In genomic region chr10:130218936-130219335, GRCh38 we compare ENCODE assay signal across 17 cellular contexts.
DNase-seq lines count a peak whose midpoint lies in the region; ATAC-seq and TF ChIP-seq lines count a peak whose summit lies in the region.
"Had no signal": no experiment of that assay in that cellular context is flagged by ENCODE, and none has a peak within 500 bp of the region (broad histone marks: within the 10 kb centered on the region; RNA-seq: fewer than 3 reads in every experiment).

No MANE protein-coding gene starts in this region.

- no peak overlapping the region for H4K8ac ChIP-seq in H9 (replicated peaks; ENCODE audit: insufficient read length, low read depth, low read length)

- no peak overlapping the region for H3K4ac ChIP-seq in H9 (ENCODE audit: low read depth, low read length)

- no peak overlapping the region for H2BK20ac ChIP-seq in H9 (ENCODE audit: low read depth, low read length, poor library complexity, severe bottlenecking)

- DNase-seq in H9 (peak; percentile 20), WERI-Rb-1 (peak; percentile 4), mesenteric fat pad (ENCODE audit: low spot score) (peak; percentile 80), suprapubic skin (ENCODE audit: low spot score in 2 of 2) (peak; percentile 31 to 74)
- DNase-seq in activated CD4-positive, CD25-positive, alpha-beta regulatory T cell treated with anti-CD3 and anti-CD28 coated beads, Interleukin-2, amount 50 U/mL, for 72 hours: no peak
- DNase-seq: ACHN, C1 segment of cervical spinal cord, HFFc6, Karpas-422, NCI-H1417 treated with DMSO at 0.1 percent for 48 hours, NCI-H187 treated with DMSO at 0.1 percent for 48 hours, NCI-H345, NCI-H526 treated with DMSO at 0.1 percent for 48 hours had no signal

- H2BK15ac ChIP-seq in H9 (ENCODE audit: low read depth, low read length): no peak overlapping the region

- H3K27me3 ChIP-seq in H9 (ENCODE audit: insufficient read depth, low read length) (no peaks in the 10 kb centered on the region), WERI-Rb-1 (ENCODE audit: insufficient read depth, low read depth, severe bottlenecking) (no peaks in the 10 kb centered on the region), suprapubic skin (no peaks in the 10 kb centered on the region)

- TF ChIP-seq EP300 in suprapubic skin (IDR thresholded peaks at IDR 0.05): no peak

- no peak overlapping the region for H3K27ac Mint-ChIP-seq in H9
- H3K27ac Mint-ChIP-seq: HFFc6, IgD-negative memory B cell had no signal

- TF ChIP-seq POLR2A in suprapubic skin (IDR thresholded peaks at IDR 0.05): no peak

- H3K27ac ChIP-seq in H9 (ENCODE audit: insufficient read length, low read depth, low read length) (no peak overlapping the region), WERI-Rb-1 (no peak overlapping the region), suprapubic skin (no peak overlapping the region)

- H3K36me3 Mint-ChIP-seq in H9 (ENCODE audit: insufficient read depth in 1 of 3, low read depth in 3 of 3): no peaks in the 10 kb centered on the region

- H3K4me1 Mint-ChIP-seq in H9: no peaks in the 10 kb centered on the region
- H3K4me1 Mint-ChIP-seq: IgD-negative memory B cell had no signal

- no peaks in the 10 kb centered on the region for H4K20me1 ChIP-seq in H9 (ENCODE audit: control insufficient read depth, insufficient read depth, insufficient read length)

- no peak overlapping the region for H2BK12ac ChIP-seq in H9 (ENCODE audit: insufficient read length, low read depth, low read length)

- peaks cover 2% of the 10 kb centered on the region; the same call in 1 of the 2 replicates for H3K27me3 Mint-ChIP-seq in H9 (ENCODE audit: low read depth)
- H3K27me3 Mint-ChIP-seq: IgD-negative memory B cell had no signal

- no peak overlapping the region for H3K4me3 Mint-ChIP-seq in H9
- H3K4me3 Mint-ChIP-seq: HFFc6, IgD-negative memory B cell had no signal

- H3K9me3 ChIP-seq in H9 (ENCODE audit: control insufficient read depth, low read depth, low read length): no peaks in the 10 kb centered on the region
- H3K9me3 ChIP-seq in WERI-Rb-1 (ENCODE audit: severe bottlenecking): no peaks in the 10 kb centered on the region
- no peaks in the 10 kb centered on the region for H3K9me3 ChIP-seq in suprapubic skin

- H3K9me3 Mint-ChIP-seq in H9: no peaks in the 10 kb centered on the region; a peak in 1 of 5 replicates
- H3K9me3 Mint-ChIP-seq: HFFc6 had no signal

- no peak for ATAC-seq in GM19035 (IDR thresholded peaks at IDR 0.05; ENCODE audit: unreplicated experiment)
- ATAC-seq in GM19467 (IDR thresholded peaks at IDR 0.05; ENCODE audit: unreplicated experiment): no peak
- ATAC-seq: Panc1 had no signal

- no peak overlapping the region for H4K5ac ChIP-seq in H9 (ENCODE audit: insufficient read length, low read depth, low read length)

- no peaks in the 10 kb centered on the region for H3K79me1 ChIP-seq in H9 (ENCODE audit: insufficient read depth, low read depth, low read length, poor library complexity, severe bottlenecking)

- H2BK120ac ChIP-seq in H9 (ENCODE audit: low read depth, low read length, poor library complexity, severe bottlenecking): no peak overlapping the region

- H4K91ac ChIP-seq in H9 (ENCODE audit: insufficient read length, low read depth, low read length): no peak overlapping the region

- H3K4me3 ChIP-seq in WERI-Rb-1 (ENCODE audit: low read depth, low read length): no peak overlapping the region
- H3K4me3 ChIP-seq in suprapubic skin: no peak overlapping the region

- H2BK5ac ChIP-seq in H9 (ENCODE audit: insufficient read length, low read length): no peak overlapping the region

- H2AFZ ChIP-seq in H9 (ENCODE audit: low read length): no peak overlapping the region

- H3K9ac ChIP-seq in H9 (ENCODE audit: extremely low read depth, insufficient read length, low read length): no peak overlapping the region

- no peaks in the 10 kb centered on the region for H3K79me2 ChIP-seq in H9 (ENCODE audit: insufficient read depth, low read length)

- H3K4me1 ChIP-seq in H9 (ENCODE audit: insufficient read depth, low read length) (no peaks in the 10 kb centered on the region), suprapubic skin (no peaks in the 10 kb centered on the region)

- H3K56ac ChIP-seq in H9 (ENCODE audit: insufficient read length, low read depth, low read length): no peak overlapping the region

- H3K18ac ChIP-seq in H9 (ENCODE audit: insufficient read length, low read depth, low read length): no peak overlapping the region

- H3K14ac ChIP-seq in H9 (ENCODE audit: insufficient read depth, low read length): no peak overlapping the region

- H3K23me2 ChIP-seq in H9 (ENCODE audit: insufficient read length, low read depth, low read length, poor library complexity, severe bottlenecking): no peaks in the 10 kb centered on the region

- WGBS in H9 (ENCODE audit: extremely low coverage, insufficient read length, low lambda C conversion rate): no CpG with 5 or more reads among the region's 9 CpGs
- 95% methylated on average over 3 of the region's 9 CpGs for WGBS in suprapubic skin

- TF ChIP-seq CTCF in H9 (conservative IDR thresholded peaks at IDR 0.05) (no peak), WERI-Rb-1 (IDR thresholded peaks at IDR 0.05; ENCODE audit: low read depth, low read length) (no peak), suprapubic skin (IDR thresholded peaks at IDR 0.05) (no peak)

- no peak overlapping the region for H2AK5ac ChIP-seq in H9 (ENCODE audit: insufficient read length, low read length)

- no peak overlapping the region for H3K23ac ChIP-seq in H9 (ENCODE audit: insufficient read length, low read depth, low read length)

- no peak overlapping the region for H3T11ph ChIP-seq in H9 (ENCODE audit: low read length)

- no peaks in the 10 kb centered on the region for H3K36me3 ChIP-seq in WERI-Rb-1
- no peaks in the 10 kb centered on the region for H3K36me3 ChIP-seq in suprapubic skin

- no peak overlapping the region for H3K4me2 ChIP-seq in H9 (ENCODE audit: insufficient read depth, insufficient read length, low read length)
